In the genomic region with DNA sequence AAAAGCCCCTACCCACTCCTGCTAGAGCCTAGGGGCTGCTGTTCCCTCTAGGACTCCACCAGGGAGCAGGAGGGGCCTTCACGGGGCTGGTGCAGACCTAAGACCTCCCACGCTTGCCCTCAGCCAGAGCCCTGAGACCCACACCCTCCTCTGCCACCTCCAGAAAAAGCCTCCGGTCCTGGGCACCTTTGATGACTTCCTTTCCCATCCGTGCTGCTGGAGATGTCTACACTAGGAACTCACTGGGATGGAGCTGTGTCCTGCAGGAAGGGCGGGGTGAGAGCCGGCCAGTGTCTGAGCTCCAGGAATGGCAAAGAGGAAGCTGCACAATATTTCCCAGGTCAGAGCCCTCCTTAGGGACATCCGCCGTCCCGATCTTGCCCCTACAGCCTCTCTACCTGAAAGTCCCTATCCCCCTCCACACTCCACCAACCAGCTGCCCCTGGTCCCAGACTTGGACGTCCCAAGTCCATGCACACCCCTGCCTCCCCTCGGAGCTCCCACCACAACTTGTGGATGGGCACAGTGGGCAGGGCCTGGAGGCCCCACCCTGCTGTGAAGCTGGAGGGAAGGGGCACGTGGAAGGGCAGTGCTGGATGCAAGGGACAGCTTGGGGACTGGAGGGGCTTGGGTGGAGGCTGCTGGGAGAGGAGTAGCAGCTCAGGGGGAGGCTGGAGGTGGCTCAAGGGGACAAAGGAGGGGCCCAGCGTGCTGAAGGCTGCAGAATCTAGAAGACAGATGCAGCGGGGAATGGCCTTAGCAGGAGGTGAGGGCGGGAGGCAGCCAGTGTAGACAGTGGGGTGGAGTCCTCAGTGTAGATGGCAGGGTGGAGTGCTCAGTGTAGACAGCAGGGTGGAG, we compare ENCODE assay signal across 17 cellular contexts. TPM values are rescaled to one million over a fixed set of nuclear protein-coding genes. Genes with fewer than 3 reads are reported as not detected.
DNase-seq lines count a peak whose midpoint lies in the region; ATAC-seq and TF ChIP-seq lines count a peak whose summit lies in the region.
"Had no signal": no experiment of that assay in that cellular context is flagged by ENCODE, and none has a peak within 500 bp of the region (broad histone marks: within the 10 kb centered on the region; RNA-seq: fewer than 3 reads in every experiment).

No MANE protein-coding gene starts in this region.

- TF ChIP-seq CTCF in gastroesophageal sphincter (IDR thresholded peaks at IDR 0.05): no peak
- no peak for TF ChIP-seq CTCF in osteocyte (IDR thresholded peaks at IDR 0.05)

- ATAC-seq in gastroesophageal sphincter: peak; percentile 23

- H3K9me3 ChIP-seq in HUES48 (ENCODE audit: control insufficient read depth, insufficient read depth, low read length): peaks cover under 1% of the 10 kb centered on the region; the same call in 1 of the 2 replicates
- no peaks in the 10 kb centered on the region for H3K9me3 ChIP-seq in gastroesophageal sphincter
- H3K9me3 ChIP-seq: sigmoid colon, uterus had no signal

- no peaks in the 10 kb centered on the region for H3K9me3 Mint-ChIP-seq in osteocyte (ENCODE audit: unreplicated experiment)
- H3K9me3 Mint-ChIP-seq: activated naive CD4-positive, alpha-beta T cell treated with anti-CD3 and anti-CD28 coated beads for 36 hours had no signal

- WGBS in gastroesophageal sphincter (ENCODE audit: low coverage in 1 of 2), 2 donors: 75 to 77% methylated on average over 6 of the region's 15 CpGs

- H3K27ac Mint-ChIP-seq in osteocyte (ENCODE audit: unreplicated experiment): peak overlapping the region; percentile 39
- H3K27ac Mint-ChIP-seq: activated naive CD4-positive, alpha-beta T cell treated with anti-CD3 and anti-CD28 coated beads for 36 hours had no signal

- no peak for TF ChIP-seq POLR2A in gastroesophageal sphincter (IDR thresholded peaks at IDR 0.05)

- no peak overlapping the region for H3K9ac ChIP-seq in HUES48 (ENCODE audit: low read depth, low read length)

- H3K27me3 Mint-ChIP-seq in osteocyte (ENCODE audit: unreplicated experiment): no peaks in the 10 kb centered on the region

- no peak overlapping the region for H3K4me3 Mint-ChIP-seq in osteocyte (ENCODE audit: unreplicated experiment)
- H3K4me3 Mint-ChIP-seq: activated naive CD4-positive, alpha-beta T cell treated with anti-CD3 and anti-CD28 coated beads for 36 hours had no signal

- H3K4me3 ChIP-seq in HUES48 (ENCODE audit: low read depth, low read length): no peak overlapping the region
- no peak overlapping the region for H3K4me3 ChIP-seq in gastroesophageal sphincter
- H3K4me3 ChIP-seq: sigmoid colon, uterus had no signal

- H3K36me3 ChIP-seq in HUES48 (ENCODE audit: control insufficient read depth, insufficient read depth, low read length): no peaks in the 10 kb centered on the region
- no peaks in the 10 kb centered on the region for H3K36me3 ChIP-seq in gastroesophageal sphincter
- H3K36me3 ChIP-seq: sigmoid colon, uterus had no signal

- peaks cover 24% of the 10 kb centered on the region for H3K4me1 Mint-ChIP-seq in osteocyte (ENCODE audit: unreplicated experiment)

- H3K4me1 ChIP-seq in HUES48 (ENCODE audit: control insufficient read depth, insufficient read depth, low read length) (peaks cover 2% of the 10 kb centered on the region; the same call in 1 of the 2 replicates), gastroesophageal sphincter (peaks cover 0 to 17% (median 2%) of the 10 kb centered on the region in 3 donors)
- H3K4me1 ChIP-seq: uterus had no signal

- H3K36me3 Mint-ChIP-seq in osteocyte (ENCODE audit: unreplicated experiment): no peaks in the 10 kb centered on the region

- H3K27me3 ChIP-seq in HUES48 (ENCODE audit: control insufficient read depth, insufficient read depth, low read length): no peaks in the 10 kb centered on the region; the same call in 1 of the 2 replicates
- H3K27me3 ChIP-seq in gastroesophageal sphincter: no peaks in the 10 kb centered on the region
- H3K27me3 ChIP-seq: sigmoid colon, uterus had no signal

- H3K27ac ChIP-seq in HUES48 (ENCODE audit: low read depth, low read length) (peak overlapping the region; percentile 12), gastroesophageal sphincter (no peak overlapping the region)
- H3K27ac ChIP-seq: sigmoid colon, uterus had no signal

- no peak for TF ChIP-seq EP300 in gastroesophageal sphincter (IDR thresholded peaks at IDR 0.05)

- DNase-seq in COLO668 (lab: John Stamatoyannopoulos, UW; ENCODE audit: unreplicated experiment) (peak; percentile 32), osteocyte (ENCODE audit: extremely low spot score, unreplicated experiment) (no peak), mucosa of gallbladder (ENCODE audit: low spot score) (no peak), dedifferentiated amniotic fluid mesenchymal stem cell (ENCODE audit: extremely low spot score) (no peak)
- no peak for DNase-seq in stimulated activated CD4-positive, alpha-beta T cell treated with anti-CD3 and anti-CD28 coated beads, Interleukin-4, amount 100 ng/mL, for 4 hours
- DNase-seq: activated CD4-positive, alpha-beta T cell treated with anti-CD3 and anti-CD28 coated beads, Interleukin-2, amount 50 U/mL, for 1 hour; activated naive CD4-positive, alpha-beta T cell treated with anti-CD3 and anti-CD28 coated beads for 36 hours; midbrain; NCI-H1417 treated with DMSO at 0.1 percent for 48 hours; NCI-H2171; NCI-H82; nucleus accumbens; sigmoid colon; stimulated activated CD4-positive, alpha-beta T cell treated with anti-CD3 and anti-CD28 coated beads, Interleukin-2, amount 100 ng/mL, for 24 hours; uterus had no signal

RNA-seq across cellular contexts. Expression of a gene that starts 13.5 kb away (rescaled TPM):
- total RNA-seq in gastroesophageal sphincter: 10 to 100 TPM; 32.6 to 68.9 (median 42.5) TPM
- total RNA-seq in osteocyte: 162 and 179 TPM in 2 replicates
- 154 TPM for total RNA-seq in mucosa of gallbladder

RNA-seq across cellular contexts. Expression of a gene that starts 27.1 kb away (rescaled TPM):
- total RNA-seq in gastroesophageal sphincter (10 to 100 TPM; 15.1 to 48.7 (median 26.0) TPM), osteocyte (70.1 and 80.9 TPM in 2 replicates), mucosa of gallbladder (38.8 TPM)
